8 cellular contexts compared by ENCODE assay signal in genomic region chr19:49850487-49851342, GRCh38. TPM values are rescaled to one million over a fixed set of nuclear protein-coding genes. Genes with fewer than 3 reads are reported as not detected.
DNase-seq lines count a peak whose midpoint lies in the region; ATAC-seq and TF ChIP-seq lines count a peak whose summit lies in the region.

Gene PTOV1, plus strand, starts transcription at chr19:49851159.

- 2 to 8% methylated on average over 41 to 98 of the region's 98 CpGs for WGBS in endodermal cell (ENCODE audit: insufficient coverage in 1 of 2, insufficient read length in 1 of 2), 2 experiments
- WGBS in mesodermal cell (ENCODE audit: insufficient coverage in 2 of 2), 2 experiments, result 2 to 8% methylated on average over 61 to 88 of the region's 98 CpGs

- H3K4me1 ChIP-seq in endodermal cell (ENCODE audit: control insufficient read depth, insufficient read depth, low read length) (peaks cover 5% of the 10 kb centered on the region), mesodermal cell (ENCODE audit: control insufficient read depth, insufficient read depth, low read length, poor library complexity, severe bottlenecking) (peaks cover 13% of the 10 kb centered on the region)

- ATAC-seq in GM21367 (IDR thresholded peaks at IDR 0.05; ENCODE audit: unreplicated experiment), result peak; percentile 64
- peak; percentile 89 for ATAC-seq in activated CD8-positive, alpha-beta memory T cell treated with anti-CD3 and anti-CD28 coated beads, Interleukin-2, amount 10 ng/mL, durations not matched to agents 7 days and 5 days

- peak within 1 kb of the TSS; percentile 85 for H3K4me3 Mint-ChIP-seq in activated CD8-positive, alpha-beta memory T cell treated with anti-CD3 and anti-CD28 coated beads, Interleukin-2, amount 10 ng/mL, durations not matched to agents 7 days and 5 days
- H3K4me3 Mint-ChIP-seq in endodermal cell, result peak within 1 kb of the TSS; percentile 86

- H3K4me3 ChIP-seq in endodermal cell (ENCODE audit: low read length), result peak within 1 kb of the TSS; percentile 91
- H3K4me3 ChIP-seq in mesodermal cell (ENCODE audit: extremely low read depth, insufficient read depth, low read length, poor library complexity, severe bottlenecking), result peak within 1 kb of the TSS; percentile 76

- no peak for TF ChIP-seq CTCF in endodermal cell (conservative IDR thresholded peaks at IDR 0.05)

- H3K36me3 ChIP-seq in endodermal cell (ENCODE audit: control insufficient read depth, insufficient read depth, low read length) (peaks cover 26% of the 10 kb centered on the region), mesodermal cell (ENCODE audit: control insufficient read depth, insufficient read depth, low read length) (peaks cover 47% of the 10 kb centered on the region)

- H3K36me3 Mint-ChIP-seq in activated CD8-positive, alpha-beta memory T cell treated with anti-CD3 and anti-CD28 coated beads, Interleukin-2, amount 10 ng/mL, durations not matched to agents 7 days and 5 days, result peaks cover 1% of the 10 kb centered on the region
- peaks cover 35% of the 10 kb centered on the region for H3K36me3 Mint-ChIP-seq in endodermal cell (ENCODE audit: low read depth)

- DNase-seq in CMK (ENCODE audit: low read depth), result peak; percentile 87
- DNase-seq in HUDEP-2 (lab: John Stamatoyannopoulos, UW; ENCODE audit: unreplicated experiment in 76 of 76), result peak in 75 of 76 experiments; percentile 39 to 100 (median 88)
- peak; percentile 83 for DNase-seq in NOMO-1 treated with dmso at 0.1 percent for 144 hours (lab: John Stamatoyannopoulos, UW; ENCODE audit: unreplicated experiment)
- peak; percentile 92 for DNase-seq in activated CD8-positive, alpha-beta memory T cell treated with anti-CD3 and anti-CD28 coated beads, Interleukin-2, amount 10 ng/mL, durations not matched to agents 7 days and 5 days
- DNase-seq in endodermal cell, result peak; percentile 95
- peak; percentile 90 for DNase-seq in stimulated activated CD8-positive, alpha-beta memory T cell treated with anti-CD3 and anti-CD28 coated beads, Interleukin-15, amount 100 ng/mL, for 24 hours (ENCODE audit: low read depth)

- H3K9me3 Mint-ChIP-seq in activated CD8-positive, alpha-beta memory T cell treated with anti-CD3 and anti-CD28 coated beads, Interleukin-2, amount 10 ng/mL, durations not matched to agents 7 days and 5 days (ENCODE audit: low read depth), result peaks cover 2% of the 10 kb centered on the region
- peaks cover 7% of the 10 kb centered on the region for H3K9me3 Mint-ChIP-seq in endodermal cell

- peaks cover 21% of the 10 kb centered on the region for H3K27me3 Mint-ChIP-seq in activated CD8-positive, alpha-beta memory T cell treated with anti-CD3 and anti-CD28 coated beads, Interleukin-2, amount 10 ng/mL, durations not matched to agents 7 days and 5 days
- H3K27me3 Mint-ChIP-seq in endodermal cell (ENCODE audit: insufficient read depth), result no peaks in the 10 kb centered on the region

- H3K27ac ChIP-seq in endodermal cell (ENCODE audit: low read depth, low read length) (peak within 1 kb of the TSS; percentile 99), mesodermal cell (ENCODE audit: low read depth, low read length, severe bottlenecking) (peak within 1 kb of the TSS; percentile 100)

- peaks cover 42% of the 10 kb centered on the region for H3K4me1 Mint-ChIP-seq in activated CD8-positive, alpha-beta memory T cell treated with anti-CD3 and anti-CD28 coated beads, Interleukin-2, amount 10 ng/mL, durations not matched to agents 7 days and 5 days
- peaks cover 21% of the 10 kb centered on the region for H3K4me1 Mint-ChIP-seq in endodermal cell

- CTCF ChIA-PET in activated CD8-positive, alpha-beta memory T cell treated with anti-CD3 and anti-CD28 coated beads, Interleukin-2, amount 10 ng/mL, durations not matched to agents 7 days and 5 days (lab: Charles Lee), result interaction anchor here (0.9 to 3.4 kb wide), 7 partner anchors 10 to 285 kb away, joined by 3 to 14 read pairs (median 4); partner anchors contain the start of gene FUZ

- H3K9me3 ChIP-seq in endodermal cell (ENCODE audit: control insufficient read depth, low read length) (peaks cover 7% of the 10 kb centered on the region), mesodermal cell (ENCODE audit: control insufficient read depth, low read length) (peaks cover 9% of the 10 kb centered on the region)

- H3K9ac ChIP-seq in endodermal cell (ENCODE audit: extremely low read depth, low read length, poor library complexity, severe bottlenecking), result peak within 1 kb of the TSS; percentile 98

- peak within 1 kb of the TSS; percentile 96 for H3K27ac Mint-ChIP-seq in activated CD8-positive, alpha-beta memory T cell treated with anti-CD3 and anti-CD28 coated beads, Interleukin-2, amount 10 ng/mL, durations not matched to agents 7 days and 5 days
- H3K27ac Mint-ChIP-seq in endodermal cell, result peak within 1 kb of the TSS; percentile 98

- H3K27me3 ChIP-seq in endodermal cell (ENCODE audit: control insufficient read depth, insufficient read depth, low read length, poor library complexity, severe bottlenecking), result no peaks in the 10 kb centered on the region

RNA-seq across cellular contexts. Expression of gene PTOV1, which starts in this region (rescaled TPM):
- 10 to 100 TPM; 78.2 to 79.4 TPM for total RNA-seq in activated CD8-positive, alpha-beta memory T cell treated with anti-CD3 and anti-CD28 coated beads, Interleukin-2, amount 10 ng/mL, durations not matched to agents 7 days and 5 days
- total RNA-seq in endodermal cell, result 100 to 1,000 TPM; 279 to 287 TPM
- 359 TPM for polyA plus RNA-seq in endodermal cell (2013, experiment 1 of 2)
- 302 TPM for polyA plus RNA-seq in endodermal cell (2013, experiment 2 of 2)
- 311 TPM for polyA plus RNA-seq in mesodermal cell (2013, experiment 1 of 2)
- polyA plus RNA-seq in mesodermal cell (2013, experiment 2 of 2), result 245 TPM

Comparison
In these comparisons a context has a peak if more than half of its experiments do, and no peak if none do; other contexts are left out.
1. Peak in every context shown above with its lines: DNase-seq, ATAC-seq, H3K4me3 ChIP-seq and H3K27ac ChIP-seq.